In the genomic region with DNA sequence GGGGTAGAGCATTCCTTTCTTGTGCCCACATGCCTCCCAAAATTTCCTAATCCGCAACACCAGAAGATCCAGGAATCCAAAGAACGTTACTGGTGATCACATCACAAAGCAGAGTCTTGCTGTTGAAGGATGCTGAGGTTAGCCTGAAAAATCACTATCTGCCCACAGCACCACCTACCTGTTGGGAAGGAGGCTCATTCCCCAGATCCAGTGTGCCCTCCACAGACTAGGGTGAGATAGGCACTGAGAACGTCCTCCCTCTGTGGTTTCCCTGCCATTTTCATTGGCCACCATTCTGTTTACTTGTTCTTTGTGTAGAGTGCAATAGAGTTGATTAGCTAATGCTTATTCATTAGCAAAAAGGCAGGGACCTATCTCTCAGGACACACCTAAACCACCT, we compare ENCODE assay signal across 27 cellular contexts. TPM values are rescaled to one million over a fixed set of nuclear protein-coding genes. Genes with fewer than 3 reads are reported as not detected.
DNase-seq lines count a peak whose midpoint lies in the region; ATAC-seq and TF ChIP-seq lines count a peak whose summit lies in the region.
"Had no signal": no experiment of that assay in that cellular context is flagged by ENCODE, and none has a peak within 500 bp of the region (broad histone marks: within the 10 kb centered on the region; RNA-seq: fewer than 3 reads in every experiment).

No MANE protein-coding gene starts in this region.

- in situ Hi-C loops in astrocyte of the cerebellum (cut with HindIII; ENCODE audit: low sequenced_read_pairs) (no loop called here), transverse colon (cut with MboI; ENCODE audit: low pct_ligation_motif_present in 1 of 4, low pct_unique_long_range_greater_than_20kb in 1 of 4, low sequenced_read_pairs in 3 of 4) (loop anchor here in 1 of 4 donors (25.0 kb wide), 1 partner anchor 137 kb away; no protein-coding TSS in a partner anchor)

- TF ChIP-seq POLR2A in HCT116 (IDR thresholded peaks at IDR 0.05; ENCODE audit: borderline replicate concordance, extremely low read depth, insufficient read depth, insufficient read length) (no peak), transverse colon (IDR thresholded peaks at IDR 0.05) (no peak), erythroblast (IDR thresholded peaks at IDR 0.05; ENCODE audit: low read length) (no peak)

- H3K79me2 ChIP-seq in HCT116 (ENCODE audit: insufficient read depth, low read length), result no peaks in the 10 kb centered on the region

- POLR2A ChIA-PET in HCT116 (lab: Charles Lee), result no interaction called here

- intact Hi-C loops in HCT116 (cut with micrococcal nuclease), result no loop called here
- intact Hi-C loops in transverse colon (cut with DNase I; ENCODE audit: low total_unique reads), result no loop called here

- H3K9ac ChIP-seq in HCT116 (ENCODE audit: low read length), result no peak overlapping the region

- no peak overlapping the region for H2AFZ ChIP-seq in HCT116 (ENCODE audit: low read depth, low read length, poor library complexity, severe bottlenecking)

- H3K36me3 ChIP-seq in HCT116 (ENCODE audit: control insufficient read depth in 1 of 2, insufficient read depth in 2 of 2, low read length in 2 of 2) (no peaks in the 10 kb centered on the region), transverse colon (no peaks in the 10 kb centered on the region)
- H3K36me3 ChIP-seq: MG63, upper lobe of left lung had no signal

- no peaks in the 10 kb centered on the region for H3K27me3 ChIP-seq in HCT116 (ENCODE audit: insufficient read depth, low read length)
- H3K27me3 ChIP-seq in transverse colon, result no peaks in the 10 kb centered on the region
- H3K27me3 ChIP-seq: MG63, upper lobe of left lung had no signal

- H3K9me3 ChIP-seq in HCT116 (ENCODE audit: control insufficient read depth in 1 of 2, insufficient read depth in 1 of 2, low read depth in 1 of 2, low read length in 2 of 2), result no peaks in the 10 kb centered on the region
- no peaks in the 10 kb centered on the region for H3K9me3 ChIP-seq in transverse colon
- H3K9me3 ChIP-seq: MG63, upper lobe of left lung had no signal

- H3K4me1 ChIP-seq in HCT116 (ENCODE audit: control insufficient read depth in 1 of 2, insufficient read depth in 2 of 2, low read length in 2 of 2), result peaks cover 0 to 11% of the 10 kb centered on the region in 2 experiments; a peak in 2 of 4 replicates
- H3K4me1 ChIP-seq in transverse colon, result peaks cover 0 to 13% (median 1%) of the 10 kb centered on the region in 4 donors

- TF ChIP-seq CTCF in HCT116 (IDR thresholded peaks at IDR 0.05 in 2 of 3, conservative IDR thresholded peaks at IDR 0.05 in 1 of 3; ENCODE audit: borderline replicate concordance in 1 of 3, insufficient read depth in 1 of 3, low read depth in 2 of 3, low read length in 2 of 3), result peak in 2 of 3 experiments; percentile 5 to 20; a peak in 2 of 6 replicates
- TF ChIP-seq CTCF in astrocyte of the cerebellum (IDR thresholded peaks at IDR 0.05; ENCODE audit: low read depth, low read length, missing control alignments), result peak; percentile 5
- no peak for TF ChIP-seq CTCF in transverse colon (IDR thresholded peaks at IDR 0.05)

- TF ChIP-seq EP300 in transverse colon (IDR thresholded peaks at IDR 0.05; ENCODE audit: low read depth), result no peak

- CTCF ChIA-PET in HCT116 (lab: Charles Lee), result no interaction called here

- DNase-seq in HCT116 (ENCODE audit: low read depth, low spot score) (no peak), astrocyte of the cerebellum (ENCODE audit: low read depth) (no peak), iPS-NIHi11 (ENCODE audit: low spot score) (peak; percentile 36), transverse colon (no peak), erythroblast (lab: John Stamatoyannopoulos, UW) (no peak), HuH-7 (ENCODE audit: low spot score) (no peak), LoVo (ENCODE audit: low spot score) (no peak)
- DNase-seq: activated CD4-positive, alpha-beta memory T cell treated with anti-CD3 and anti-CD28 coated beads for 36 hours; activated CD8-positive, alpha-beta memory T cell treated with anti-CD3 and anti-CD28 coated beads, Interleukin-2, amount 50 U/mL, for 4 hours; activated naive CD4-positive, alpha-beta T cell treated with anti-CD3 and anti-CD28 coated beads, Interleukin-2, amount 10 ng/mL, durations not matched to agents 7 days and 5 days; MG63; NCI-H2081 treated with DMSO at 0.1 percent for 48 hours; RPMI8226; stimulated activated CD8-positive, alpha-beta memory T cell treated with anti-CD3 and anti-CD28 coated beads, Interleukin-4, amount 100 ng/mL, for 48 hours; upper lobe of left lung had no signal

- no peaks in the 10 kb centered on the region for H4K20me1 ChIP-seq in HCT116 (ENCODE audit: insufficient read depth)

- H3K4me3 ChIP-seq in HCT116 (replicated peaks in 1 of 2; ENCODE audit: low read depth in 1 of 2, low read length in 2 of 2), result no peak overlapping the region
- no peak overlapping the region for H3K4me3 ChIP-seq in astrocyte of the cerebellum (ENCODE audit: low read depth, low read length)
- no peak overlapping the region for H3K4me3 ChIP-seq in transverse colon
- H3K4me3 ChIP-seq: MG63, SK-N-MC, skin epidermis, upper lobe of left lung had no signal

- RAD21 ChIA-PET in HCT116 (lab: Charles Lee; ENCODE audit: low non-redundant PET in 1 of 2, low total read pairs in 2 of 2, uncharacterized antibody in 2 of 2, unreplicated experiment in 2 of 2), result no interaction called here

- WGBS in transverse colon (ENCODE audit: low coverage in 1 of 2), 2 donors, result 90 to 100% methylated on average over 1 to 3 of the region's 3 CpGs

- H3K27ac ChIP-seq in HCT116 (ENCODE audit: low read depth, low read length) (no peak overlapping the region), transverse colon (peak overlapping the region in 3 of 4 donors; percentile 19 to 58 (median 49))
- H3K27ac ChIP-seq: SK-N-MC, skin epidermis, upper lobe of left lung had no signal

- ATAC-seq in HCT116, result peak; percentile 53; the same call in 1 of the 2 replicates
- ATAC-seq: activated CD4-positive, CD25-positive, alpha-beta regulatory T cell treated with anti-CD3 and anti-CD28 coated beads, Interleukin-2, amount 50 U/mL, for 24 hours; natural killer cell treated with Interleukin-12 subunit alpha and Interleukin-12 subunit beta and Interleukin-15 and Interleukin-18, amount 100 ng/mL, for 72 hours had no signal

- no TSS peak for BruUV-seq in HCT116 (replicated peaks; lab: Mats Ljungman, UMichigan)

- TF ChIP-seq RAD21 in HCT116 (IDR thresholded peaks at IDR 0.05; ENCODE audit: low read depth), result no peak

- no peak overlapping the region for H3K4me2 ChIP-seq in HCT116 (ENCODE audit: low read length)

- H3K9me2 ChIP-seq in HCT116 (ENCODE audit: insufficient read depth), result no peaks in the 10 kb centered on the region

TF ChIP-seq in HCT116, 20 proteins besides CTCF, POLR2A, EP300 and RAD21:
- TF ChIP-seq SIN3A (IDR thresholded peaks at IDR 0.05; ENCODE audit: low read depth) (no peak), EZH2 (IDR thresholded peaks at IDR 0.05) (no peak), ZNF274 (IDR thresholded peaks at IDR 0.05; ENCODE audit: low read depth, low read length) (no peak), CBX3 (IDR thresholded peaks at IDR 0.05; ENCODE audit: low read depth) (no peak), ELF1 (IDR thresholded peaks at IDR 0.05; ENCODE audit: borderline replicate concordance, low read depth) (no peak), POLR2AphosphoS5 (IDR thresholded peaks at IDR 0.05; ENCODE audit: low read depth, low read length) (no peak), EGR1 (IDR thresholded peaks at IDR 0.05; ENCODE audit: low read depth) (no peak), JUND (IDR thresholded peaks at IDR 0.05) (no peak), CEBPB (IDR thresholded peaks at IDR 0.05; ENCODE audit: low read depth) (no peak), EZH2phosphoT487 (IDR thresholded peaks at IDR 0.05; ENCODE audit: borderline replicate concordance) (no peak), ZFX (IDR thresholded peaks at IDR 0.05) (no peak), MAX (IDR thresholded peaks at IDR 0.05) (no peak), YY1 (IDR thresholded peaks at IDR 0.05; ENCODE audit: extremely low read depth, insufficient replicate concordance, low read depth, low read length) (no peak), TCF7L2 (IDR thresholded peaks at IDR 0.05; ENCODE audit: borderline replicate concordance, extremely low read depth, insufficient read depth, insufficient read length) (no peak), SP1 (IDR thresholded peaks at IDR 0.05; ENCODE audit: low read depth) (no peak)
- TF ChIP-seq, protein P1, sequence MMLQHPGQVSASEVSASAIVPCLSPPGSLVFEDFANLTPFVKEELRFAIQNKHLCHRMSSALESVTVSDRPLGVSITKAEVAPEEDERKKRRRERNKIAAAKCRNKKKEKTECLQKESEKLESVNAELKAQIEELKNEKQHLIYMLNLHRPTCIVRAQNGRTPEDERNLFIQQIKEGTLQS (IDR thresholded peaks at IDR 0.05), result no peak
- TF ChIP-seq, protein P2, sequence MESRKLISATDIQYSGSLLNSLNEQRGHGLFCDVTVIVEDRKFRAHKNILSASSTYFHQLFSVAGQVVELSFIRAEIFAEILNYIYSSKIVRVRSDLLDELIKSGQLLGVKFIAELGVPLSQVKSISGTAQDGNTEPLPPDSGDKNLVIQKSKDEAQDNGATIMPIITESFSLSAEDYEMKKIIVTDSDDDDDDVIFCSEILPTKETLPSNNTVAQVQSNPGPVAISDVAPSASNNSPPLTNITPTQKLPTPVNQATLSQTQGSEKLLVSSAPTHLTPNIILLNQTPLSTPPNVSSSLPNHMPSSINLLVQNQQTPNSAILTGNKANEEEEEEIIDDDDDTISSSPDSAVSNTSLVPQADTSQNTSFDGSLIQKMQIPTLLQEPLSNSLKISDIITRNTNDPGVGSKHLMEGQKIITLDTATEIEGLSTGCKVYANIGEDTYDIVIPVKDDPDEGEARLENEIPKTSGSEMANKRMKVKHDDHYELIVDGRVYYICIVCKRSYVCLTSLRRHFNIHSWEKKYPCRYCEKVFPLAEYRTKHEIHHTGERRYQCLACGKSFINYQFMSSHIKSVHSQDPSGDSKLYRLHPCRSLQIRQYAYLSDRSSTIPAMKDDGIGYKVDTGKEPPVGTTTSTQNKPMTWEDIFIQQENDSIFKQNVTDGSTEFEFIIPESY (IDR thresholded peaks at IDR 0.05; ENCODE audit: extremely low read depth, insufficient replicate concordance, low read length), result no peak

RNA-seq across cellular contexts. Expression of gene RCVRN, which starts 30.3 kb away (rescaled TPM):
- total RNA-seq in HCT116 (2021; ENCODE audit: unreplicated experiment) (not detected), transverse colon (not detected)
- not detected in 2 replicates for polyA plus RNA-seq in HCT116 (2012)
- total RNA-seq: activated CD4-positive, alpha-beta memory T cell treated with anti-CD3 and anti-CD28 coated beads for 36 hours; activated T-helper 1 cell treated with anti-CD3 and anti-CD28 coated beads, Interleukin-12 subunit alpha, Interleukin-12 subunit beta, Interleukin-2, Interleukin-4 antibody, amounts not matched to agents 30 ng/mL and 10 ng/mL and 1 ng/mL, durations not matched to agents 14 hours and 24 hours and 36 hours; fibroblast of lung; natural killer cell treated with Interleukin-12 subunit alpha and Interleukin-12 subunit beta and Interleukin-15 and Interleukin-18, amount 100 ng/mL, for 72 hours; osteoblast; T-helper 1 cell treated with Interleukin-12 subunit alpha and Interleukin-12 subunit beta and Interleukin-4 antibody, amounts not matched to agents 30 ng/mL and 1 ng/mL, for 36 hours had no signal
- polyA plus RNA-seq: CD14-positive monocyte, fibroblast of lung had no signal

RNA-seq across cellular contexts. Expression of gene GLP2R, which starts 49.0 kb away (rescaled TPM):
- total RNA-seq in HCT116 (2021; ENCODE audit: unreplicated experiment), result not detected
- polyA plus RNA-seq in HCT116 (2012), result 0.02 TPM in 1 of 2 replicates, not detected in the other
- total RNA-seq in transverse colon, result 10 to 100 TPM in 3 of 4 donors, 1 to 10 TPM in 1; 7.2 to 17.2 (median 12.2) TPM
- total RNA-seq: activated CD4-positive, alpha-beta memory T cell treated with anti-CD3 and anti-CD28 coated beads for 36 hours; activated T-helper 1 cell treated with anti-CD3 and anti-CD28 coated beads, Interleukin-12 subunit alpha, Interleukin-12 subunit beta, Interleukin-2, Interleukin-4 antibody, amounts not matched to agents 30 ng/mL and 10 ng/mL and 1 ng/mL, durations not matched to agents 14 hours and 24 hours and 36 hours; fibroblast of lung; natural killer cell treated with Interleukin-12 subunit alpha and Interleukin-12 subunit beta and Interleukin-15 and Interleukin-18, amount 100 ng/mL, for 72 hours; osteoblast; T-helper 1 cell treated with Interleukin-12 subunit alpha and Interleukin-12 subunit beta and Interleukin-4 antibody, amounts not matched to agents 30 ng/mL and 1 ng/mL, for 36 hours had no signal
- polyA plus RNA-seq: CD14-positive monocyte, fibroblast of lung had no signal

RNA-seq across cellular contexts. Expression of gene GSG1L2, which starts 52.8 kb away (rescaled TPM):
- total RNA-seq in HCT116 (2021; ENCODE audit: unreplicated experiment) (not detected), transverse colon (not detected)
- polyA plus RNA-seq in HCT116 (2012), result not detected in 2 replicates
- total RNA-seq: activated CD4-positive, alpha-beta memory T cell treated with anti-CD3 and anti-CD28 coated beads for 36 hours; activated T-helper 1 cell treated with anti-CD3 and anti-CD28 coated beads, Interleukin-12 subunit alpha, Interleukin-12 subunit beta, Interleukin-2, Interleukin-4 antibody, amounts not matched to agents 30 ng/mL and 10 ng/mL and 1 ng/mL, durations not matched to agents 14 hours and 24 hours and 36 hours; cardiac septum; fibroblast of lung; lower leg skin; natural killer cell treated with Interleukin-12 subunit alpha and Interleukin-12 subunit beta and Interleukin-15 and Interleukin-18, amount 100 ng/mL, for 72 hours; osteoblast; subcutaneous adipose tissue; T-helper 1 cell treated with Interleukin-12 subunit alpha and Interleukin-12 subunit beta and Interleukin-4 antibody, amounts not matched to agents 30 ng/mL and 1 ng/mL, for 36 hours; upper lobe of left lung had no signal
- polyA plus RNA-seq: CD14-positive monocyte, fibroblast of lung had no signal

Comparison
In these comparisons a context has a peak if more than half of its experiments do, and no peak if none do; other contexts are left out.
1. CTCF ChIP-seq: peak in HCT116 (2 of 3) and astrocyte of the cerebellum (single experiment); none in transverse colon (0 of 5).